ENCODE assay signal across 26 cellular contexts in genomic region chr10:17816208-17816607, GRCh38. TPM values are rescaled to one million over a fixed set of nuclear protein-coding genes. Genes with fewer than 3 reads are reported as not detected.
"Had no signal": no experiment of that assay in that cellular context is flagged by ENCODE, and none has a peak within 500 bp of the region (broad histone marks: within the 10 kb centered on the region; RNA-seq: fewer than 3 reads in every experiment).

No MANE protein-coding gene starts in this region.

- H3K27me3 ChIP-seq: body of pancreas, colonic mucosa, upper lobe of left lung had no signal

- H3K27ac ChIP-seq: body of pancreas, colonic mucosa, dorsolateral prefrontal cortex, upper lobe of left lung, VCaP had no signal

- H3K4me3 ChIP-seq: body of pancreas, colonic mucosa, dorsolateral prefrontal cortex, lung, mucosa of descending colon, upper lobe of left lung had no signal

- H3K4me1 ChIP-seq: body of pancreas, colonic mucosa, upper lobe of left lung had no signal

- DNase-seq: activated CD4-positive, alpha-beta T cell treated with anti-CD3 and anti-CD28 coated beads for 48 hours; activated CD4-positive, alpha-beta T cell treated with anti-CD3 and anti-CD28 coated beads, Interleukin-2, amount 50 U/mL, for 48 hours; activated CD8-positive, alpha-beta memory T cell treated with anti-CD3 and anti-CD28 coated beads for 24 hours; activated effector memory CD4-positive, alpha-beta T cell treated with Interleukin-2 at 50 U/mL for 16 hours; activated naive CD4-positive, alpha-beta T cell treated with Interleukin-2 at 50 U/mL for 16 hours; body of pancreas; cerebellar nuclear complex; colonic mucosa; dorsolateral prefrontal cortex; effector memory CD4-positive, alpha-beta T cell; glutamatergic neuron; islet precursor cell; left colon; mucosa of descending colon; posterior cingulate gyrus; right cardiac atrium; stimulated activated CD4-positive, alpha-beta T cell treated with anti-CD3 and anti-CD28 coated beads, Interleukin-12 subunit alpha, Interleukin-12 subunit beta, amount 100 ng/mL, for 4 hours; stimulated activated CD4-positive, alpha-beta T cell treated with anti-CD3 and anti-CD28 coated beads, Interleukin-4, amount 100 ng/mL, for 1 hour; stimulated activated naive CD8-positive, alpha-beta T cell treated with anti-CD3 and anti-CD28 coated beads, Interleukin-15, amount 100 ng/mL, for 72 hours; substantia nigra; upper lobe of left lung had no signal

- H3K36me3 ChIP-seq: colonic mucosa, upper lobe of left lung had no signal

- ATAC-seq: activated CD4-positive, CD25-positive, alpha-beta regulatory T cell treated with anti-CD3 and anti-CD28 coated beads, Interleukin-2, amount 50 U/mL, for 24 hours; body of pancreas; left colon; mucosa of descending colon; stimulated activated naive CD8-positive, alpha-beta T cell treated with anti-CD3 and anti-CD28 coated beads, Interleukin-15, amount 100 ng/mL, for 72 hours had no signal

- H3K9me3 ChIP-seq: body of pancreas, colonic mucosa, mucosa of descending colon, upper lobe of left lung had no signal

RNA-seq across cellular contexts. Expression of gene MRC1, which starts 7.1 kb away (rescaled TPM):
- total RNA-seq: epithelial cell of proximal tubule; T-helper 1 cell treated with Interleukin-12 subunit alpha and Interleukin-12 subunit beta and Interleukin-4 antibody, amounts not matched to agents 30 ng/mL and 1 ng/mL, for 36 hours had no signal
